ENCODE assay signal across 1 cellular context in genomic region chr6:53795702-53796450, GRCh38.
TF ChIP-seq lines count a peak whose summit lies in the region.

No MANE protein-coding gene starts in this region.

TF ChIP-seq in HepG2, 621 proteins besides CTCF, POLR2A, EP300 and RAD21 (continued from another document):
- TF ChIP-seq ZMAT3 (CRISPR knock-in tag; conservative IDR thresholded peaks at IDR 0.05) (no peak; the same call in 1 of the 2 replicates), THAP9 (CRISPR knock-in tag; IDR thresholded peaks at IDR 0.05; ENCODE audit: borderline replicate concordance) (peak; percentile 58; the same call in 1 of the 2 replicates), PPARG (CRISPR knock-in tag; conservative IDR thresholded peaks at IDR 0.05) (no peak), RBFOX2 (IDR thresholded peaks at IDR 0.05; ENCODE audit: low read depth, low read length) (peak; percentile 69), ZNF432 (CRISPR knock-in tag; IDR thresholded peaks at IDR 0.05; ENCODE audit: borderline replicate concordance) (0 out of 2 replicates have a peak, but pooled peaks have one; percentile 52), ZNF672 (CRISPR knock-in tag; IDR thresholded peaks at IDR 0.05) (0 out of 2 replicates have a peak, but pooled peaks have one; percentile 10), TFAP4 (IDR thresholded peaks at IDR 0.05; ENCODE audit: borderline replicate concordance, low read depth) (no peak), TIGD3 (CRISPR knock-in tag; IDR thresholded peaks at IDR 0.05; ENCODE audit: borderline replicate concordance) (peak; percentile 89), PAWR (CRISPR knock-in tag; IDR thresholded peaks at IDR 0.05; ENCODE audit: borderline replicate concordance) (no peak), ZNF761 (CRISPR knock-in tag; conservative IDR thresholded peaks at IDR 0.05) (peak; percentile 70; the same call in 1 of the 2 replicates), CREM (IDR thresholded peaks at IDR 0.05) (no peak), CREM (CRISPR knock-in tag; IDR thresholded peaks at IDR 0.05) (no peak), ZNF766 (CRISPR knock-in tag; IDR thresholded peaks at IDR 0.05; ENCODE audit: borderline replicate concordance) (peak; percentile 85), ZNF777 (CRISPR knock-in tag; IDR thresholded peaks at IDR 0.05) (no peak), ZEB1 (IDR thresholded peaks at IDR 0.05; ENCODE audit: insufficient replicate concordance, low read depth) (peak; percentile 98), ZNF407 (CRISPR knock-in tag; IDR thresholded peaks at IDR 0.05; ENCODE audit: not compliant biosample characterization) (peak; percentile 69), DPF2 (CRISPR knock-in tag; IDR thresholded peaks at IDR 0.05; ENCODE audit: borderline replicate concordance, low read depth) (0 out of 2 replicates have a peak, but pooled peaks have one; percentile 17), SP140L (CRISPR knock-in tag; IDR thresholded peaks at IDR 0.05; ENCODE audit: borderline replicate concordance) (0 out of 2 replicates have a peak, but pooled peaks have one; percentile 20), ESRRA (CRISPR knock-in tag; IDR thresholded peaks at IDR 0.05; ENCODE audit: low read depth) (peak; percentile 64; the same call in 1 of the 2 replicates), GPN1 (CRISPR knock-in tag; IDR thresholded peaks at IDR 0.05; ENCODE audit: borderline replicate concordance) (no peak), ZNF274 (CRISPR knock-in tag; IDR thresholded peaks at IDR 0.05) (peak; percentile 20; the same call in 1 of the 2 replicates), ZNF10 (CRISPR knock-in tag; IDR thresholded peaks at IDR 0.05; ENCODE audit: borderline replicate concordance, low read depth) (no peak), NKX3-1 (CRISPR knock-in tag; IDR thresholded peaks at IDR 0.05) (0 out of 2 replicates have a peak, but pooled peaks have one; percentile 23), SP4 (CRISPR knock-in tag; IDR thresholded peaks at IDR 0.05) (peak; percentile 54; the same call in 1 of the 2 replicates), ZNF770 (CRISPR knock-in tag; IDR thresholded peaks at IDR 0.05) (no peak), HNRNPLL (IDR thresholded peaks at IDR 0.05; ENCODE audit: low read depth, low read length, poor library complexity, severe bottlenecking) (peak; percentile 69), ZNF232 (CRISPR knock-in tag; IDR thresholded peaks at IDR 0.05; ENCODE audit: borderline replicate concordance) (peak; percentile 34; the same call in 1 of the 2 replicates), TOPORS (CRISPR knock-in tag; IDR thresholded peaks at IDR 0.05) (0 out of 2 replicates have a peak, but pooled peaks have one; percentile 1), ARNT2 (CRISPR knock-in tag; IDR thresholded peaks at IDR 0.05; ENCODE audit: low read depth) (no peak), GATAD2A (CRISPR knock-in tag; IDR thresholded peaks at IDR 0.05) (0 out of 2 replicates have a peak, but pooled peaks have one; percentile 2), ZNF512B (CRISPR knock-in tag; IDR thresholded peaks at IDR 0.05; ENCODE audit: borderline replicate concordance) (no peak), NR2F6 (IDR thresholded peaks at IDR 0.05) (no peak), NR2F6 (CRISPR knock-in tag; IDR thresholded peaks at IDR 0.05) (0 out of 2 replicates have a peak, but pooled peaks have one; percentile 6), TMF1 (CRISPR knock-in tag; IDR thresholded peaks at IDR 0.05; ENCODE audit: low read depth) (0 out of 2 replicates have a peak, but pooled peaks have one; percentile 38), ZNF256 (CRISPR knock-in tag; conservative IDR thresholded peaks at IDR 0.05) (peak; percentile 70), ZNF775 (CRISPR knock-in tag; IDR thresholded peaks at IDR 0.05; ENCODE audit: borderline replicate concordance) (no peak), TRIM22 (IDR thresholded peaks at IDR 0.05) (no peak), CHCHD3 (CRISPR knock-in tag; IDR thresholded peaks at IDR 0.05) (peak; percentile 77; the same call in 1 of the 2 replicates)
